Comparison of ENCODE assay signal across 8 cellular contexts in genomic region chr9:129111762-129112151, GRCh38. TPM values are rescaled to one million over a fixed set of nuclear protein-coding genes. Genes with fewer than 3 reads are reported as not detected.
A peak's percentile ranks its signal among the peaks of the same experiment; 100 is the strongest.
DNase-seq lines count a peak whose midpoint lies in the region; ATAC-seq and TF ChIP-seq lines count a peak whose summit lies in the region.

No MANE protein-coding gene starts in this region.

- H3K36me3 Mint-ChIP-seq in stimulated activated naive B cell treated with anti-CD40 and anti-IgM and Interleukin-4, amounts not matched to agents 10 μg/mL and 1 μg/mL and 100 μg/mL, for 72 hours, result peaks cover 3 to 4% of the 10 kb centered on the region in 2 donors

- H3K4me3 Mint-ChIP-seq in stimulated activated naive B cell treated with anti-CD40 and anti-IgM and Interleukin-4, amounts not matched to agents 10 μg/mL and 1 μg/mL and 100 μg/mL, for 72 hours, result peak overlapping the region; percentile 94 to 96

- H3K9me3 ChIP-seq in right lobe of liver, result no peaks in the 10 kb centered on the region

- H3K27me3 ChIP-seq in right lobe of liver, result no peaks in the 10 kb centered on the region

- no peaks in the 10 kb centered on the region for H3K9me3 Mint-ChIP-seq in stimulated activated naive B cell treated with anti-CD40 and anti-IgM and Interleukin-4, amounts not matched to agents 10 μg/mL and 1 μg/mL and 100 μg/mL, for 72 hours

- WGBS in right lobe of liver (ENCODE audit: insufficient coverage, low coverage, low lambda C conversion rate, missing lambda C conversion rate), result 0% methylated on average over 11 of the region's 20 CpGs

- peak in 1 of 4 donors; percentile 2 for ATAC-seq in right lobe of liver
- peak in 1 of 2 donors; percentile 2 for ATAC-seq in stimulated activated naive B cell treated with anti-CD40 and anti-IgM and Interleukin-4, amounts not matched to agents 10 μg/mL and 1 μg/mL and 100 μg/mL, for 72 hours (replicated peaks)

- peak; percentile 70 for DNase-seq in DMS 273 (lab: John Stamatoyannopoulos, UW; ENCODE audit: unreplicated experiment)
- no peak for DNase-seq in DMS 273 treated with DMSO at 0.1 percent for 48 hours (lab: John Stamatoyannopoulos, UW)
- DNase-seq in HuH-7.5 (ENCODE audit: low spot score), result peak; percentile 68
- DNase-seq in SW480 (ENCODE audit: low spot score), result peak; percentile 41
- DNase-seq in dedifferentiated amniotic fluid mesenchymal stem cell (ENCODE audit: extremely low spot score), result peak; percentile 15
- DNase-seq in right lobe of liver, result peak in 1 of 3 donors; percentile 48
- DNase-seq in stimulated activated naive B cell treated with anti-CD40 and anti-IgM and Interleukin-4, amounts not matched to agents 10 μg/mL and 1 μg/mL and 100 μg/mL, for 72 hours, result no peak
- no peak for DNase-seq in GOT3 (lab: John Stamatoyannopoulos, UW)

- H3K4me1 ChIP-seq in right lobe of liver, result peaks cover 0 to 40% (median 5%) of the 10 kb centered on the region in 4 donors

- peak overlapping the region; percentile 67 to 86 (median 69) for H3K4me3 ChIP-seq in right lobe of liver

- peak overlapping the region; percentile 98 for H3K27ac Mint-ChIP-seq in stimulated activated naive B cell treated with anti-CD40 and anti-IgM and Interleukin-4, amounts not matched to agents 10 μg/mL and 1 μg/mL and 100 μg/mL, for 72 hours

- peak overlapping the region; percentile 91 to 93 (median 92) for H3K27ac ChIP-seq in right lobe of liver

- intact Hi-C loops in right lobe of liver (cut with DNase I), result no loop called here

- no peak for TF ChIP-seq CTCF in right lobe of liver (IDR thresholded peaks at IDR 0.05)

- H3K36me3 ChIP-seq in right lobe of liver, result peaks cover 0 to 7% (median 0%) of the 10 kb centered on the region in 4 donors

- H3K4me1 Mint-ChIP-seq in stimulated activated naive B cell treated with anti-CD40 and anti-IgM and Interleukin-4, amounts not matched to agents 10 μg/mL and 1 μg/mL and 100 μg/mL, for 72 hours, result peaks cover 27 to 60% of the 10 kb centered on the region in 2 donors

- no peak for TF ChIP-seq POLR2A in right lobe of liver (IDR thresholded peaks at IDR 0.05)

- no peaks in the 10 kb centered on the region for H3K27me3 Mint-ChIP-seq in stimulated activated naive B cell treated with anti-CD40 and anti-IgM and Interleukin-4, amounts not matched to agents 10 μg/mL and 1 μg/mL and 100 μg/mL, for 72 hours

RNA-seq across cellular contexts. Expression of gene PTPA, which starts 0.5 kb away (rescaled TPM):
- 100 to 1,000 TPM in 1 of 6 experiments, 10 to 100 TPM in 5; 55.4 to 123 (median 62.0) TPM for total RNA-seq in right lobe of liver

RNA-seq across cellular contexts. Expression of gene CRAT, which starts 1.2 kb away (rescaled TPM):
- total RNA-seq in right lobe of liver, result 100 to 1,000 TPM in 4 of 6 experiments, 10 to 100 TPM in 2; 86.1 to 146 (median 104) TPM

RNA-seq across cellular contexts. Expression of gene DOLPP1, which starts 30.8 kb away (rescaled TPM):
- 10 to 100 TPM; 10.1 to 16.8 (median 13.3) TPM for total RNA-seq in right lobe of liver

Comparison
In these comparisons a context has a peak if more than half of its experiments do, and no peak if none do; other contexts are left out.
1. DNase-seq: peak in DMS 273 (single experiment), HuH-7.5 (single experiment), SW480 (single experiment) and dedifferentiated amniotic fluid mesenchymal stem cell (single experiment); none in DMS 273 treated with DMSO at 0.1 percent for 48 hours (single experiment), stimulated activated naive B cell treated with anti-CD40 and anti-IgM and Interleukin-4, amounts not matched to agents 10 μg/mL and 1 μg/mL and 100 μg/mL, for 72 hours (single experiment) and GOT3 (single experiment).